Comparison of ENCODE assay signal across 8 cellular contexts in the genomic region with DNA sequence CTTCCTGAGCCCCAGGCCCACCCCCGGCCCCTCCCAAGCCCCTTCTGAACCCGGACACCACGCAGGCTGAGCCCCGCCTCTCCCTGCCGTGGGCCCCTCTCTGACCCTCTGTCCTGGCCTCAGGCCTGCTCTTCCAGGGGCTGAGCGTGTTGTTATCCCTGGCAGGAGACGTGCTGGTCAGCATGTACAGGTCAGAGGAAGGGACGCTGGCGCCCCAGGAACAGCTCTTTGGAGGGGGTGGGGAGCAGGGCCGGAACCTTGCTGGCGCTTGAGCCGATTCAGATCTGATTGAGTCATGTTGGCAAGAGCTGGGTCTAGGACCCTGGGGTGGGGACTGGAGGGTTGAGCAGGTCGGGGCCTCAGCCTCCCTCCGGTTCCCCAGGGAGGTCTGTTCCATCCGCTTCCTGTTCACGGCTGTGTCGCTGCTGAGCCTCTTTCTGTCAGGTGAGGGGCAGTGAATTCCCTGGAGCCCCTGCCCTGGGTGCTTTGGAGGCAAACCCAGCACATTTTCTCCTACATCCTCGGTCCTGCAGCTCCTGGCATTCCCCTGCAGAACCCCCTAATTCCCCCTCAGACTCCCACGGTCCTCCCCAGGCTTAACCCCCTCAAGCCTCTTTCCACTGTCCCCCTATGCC. TPM values are rescaled to one million over a fixed set of nuclear protein-coding genes. Genes with fewer than 3 reads are reported as not detected.
DNase-seq lines count a peak whose midpoint lies in the region; ATAC-seq, FAIRE-seq and TF ChIP-seq lines count a peak whose summit lies in the region.

No MANE protein-coding gene starts in this region.

- H4K20me1 ChIP-seq in fibroblast of lung (ENCODE audit: control insufficient read depth, extremely low read depth, insufficient read depth, low read length), result no peaks in the 10 kb centered on the region

- peaks cover 24% of the 10 kb centered on the region for H3K4me1 Mint-ChIP-seq in nephron progenitor cell

- peaks cover 16% of the 10 kb centered on the region for H3K4me1 ChIP-seq in fibroblast of lung (ENCODE audit: control insufficient read depth, extremely low read depth, insufficient read depth, low read length)

- peaks cover 8% of the 10 kb centered on the region for H3K36me3 Mint-ChIP-seq in nephron progenitor cell (ENCODE audit: low read depth)

- peak; percentile 84 for FAIRE-seq in GM19239 (lab: Jason Lieb, UNC)

- peaks cover 14% of the 10 kb centered on the region for H3K27me3 Mint-ChIP-seq in nephron progenitor cell (ENCODE audit: low read depth, poor library complexity)

- peak overlapping the region; percentile 49 for H3K27ac ChIP-seq in fibroblast of lung (ENCODE audit: insufficient read depth, low read length)

- peak overlapping the region; percentile 94 for H3K27ac Mint-ChIP-seq in nephron progenitor cell

- peak overlapping the region; percentile 54 to 71 (median 62) for H3K4me3 ChIP-seq in fibroblast of lung (replicated peaks in 1 of 4; ENCODE audit: control extremely low read depth in 1 of 4, insufficient read depth in 1 of 4, low read depth in 3 of 4, low read length in 4 of 4)

- peak overlapping the region; percentile 97 for H3K4me2 ChIP-seq in fibroblast of lung (ENCODE audit: extremely low read depth, insufficient read depth, low read length)

- no peaks in the 10 kb centered on the region for H3K9me3 ChIP-seq in fibroblast of lung (ENCODE audit: control insufficient read depth, insufficient read depth, low read depth, low read length)

- no peaks in the 10 kb centered on the region for H3K79me2 ChIP-seq in fibroblast of lung (ENCODE audit: control insufficient read depth, insufficient read depth, low read length)

- no peaks in the 10 kb centered on the region for H3K27me3 ChIP-seq in fibroblast of lung (ENCODE audit: control insufficient read depth, insufficient read depth, low read length)

- H3K9ac ChIP-seq in fibroblast of lung (ENCODE audit: insufficient read depth, low read length), result peak overlapping the region; percentile 3

- peaks cover 8% of the 10 kb centered on the region for H3K36me3 ChIP-seq in fibroblast of lung (ENCODE audit: control insufficient read depth, insufficient read depth, low read length)

- peak; percentile 45 for DNase-seq in AG20443 (ENCODE audit: low spot score)
- peak; percentile 53 for DNase-seq in GM19239 (ENCODE audit: insufficient read length, low spot score)
- DNase-seq in NCI-H446 (lab: John Stamatoyannopoulos, UW), result peak; percentile 11 to 33
- DNase-seq in activated CD8-positive, alpha-beta memory T cell treated with anti-CD3 and anti-CD28 coated beads, Interleukin-2, amount 50 U/mL, for 48 hours, result peak; percentile 78
- DNase-seq in fibroblast of lung (ENCODE audit: low read depth in 2 of 2), result peak; percentile 49 to 60
- DNase-seq in nephron progenitor cell, result peak; percentile 51
- DNase-seq in epidermal melanocyte (ENCODE audit: insufficient read length, low spot score), result no peak

- H3K9me3 Mint-ChIP-seq in nephron progenitor cell, result no peaks in the 10 kb centered on the region

- peak overlapping the region; percentile 91 for H3K4me3 Mint-ChIP-seq in nephron progenitor cell

- peak; percentile 26 to 39 for TF ChIP-seq CTCF in fibroblast of lung (conservative IDR thresholded peaks at IDR 0.05 in 1 of 2, IDR thresholded peaks at IDR 0.05 in 1 of 2; ENCODE audit: low read depth in 1 of 2, low read length in 2 of 2)
- TF ChIP-seq CTCF in nephron progenitor cell (IDR thresholded peaks at IDR 0.05), result peak; percentile 15

- H2AFZ ChIP-seq in fibroblast of lung (ENCODE audit: low read length), result peak overlapping the region; percentile 25

- ATAC-seq in HG03159 (IDR thresholded peaks at IDR 0.05; ENCODE audit: unreplicated experiment), result no peak

RNA-seq across cellular contexts. Expression of a gene that starts 1.9 kb away (rescaled TPM):
- 6.6 and 8.5 TPM in 2 replicates for total RNA-seq in fibroblast of lung
- 2.6 and 4.3 TPM in 2 replicates for polyA plus RNA-seq in fibroblast of lung
- 2.7 and 7.9 TPM in 2 replicates for polyA plus RNA-seq in fibroblast of lung (2012)
- polyA minus RNA-seq in fibroblast of lung (ENCODE audit: low replicate concordance), result 5.3 TPM in 1 of 2 replicates, not detected in the other

RNA-seq across cellular contexts. Expression of a gene that starts 47.2 kb away (rescaled TPM):
- 88.8 and 101 TPM in 2 replicates for total RNA-seq in fibroblast of lung
- 128 and 146 TPM in 2 replicates for polyA plus RNA-seq in fibroblast of lung
- polyA plus RNA-seq in fibroblast of lung (2012), result 162 and 173 TPM in 2 replicates
- 232 and 304 TPM in 2 replicates for polyA minus RNA-seq in fibroblast of lung (ENCODE audit: low replicate concordance)

RNA-seq across cellular contexts. Expression of a gene that starts 47.2 kb away (rescaled TPM):
- 29.9 and 31.8 TPM in 2 replicates for total RNA-seq in fibroblast of lung
- polyA plus RNA-seq in fibroblast of lung, result 109 and 126 TPM in 2 replicates
- polyA plus RNA-seq in fibroblast of lung (2012), result 49.7 and 52.6 TPM in 2 replicates
- polyA minus RNA-seq in fibroblast of lung (ENCODE audit: low replicate concordance), result 51.6 and 109 TPM in 2 replicates
